ENCODE assay signal across 24 cellular contexts in genomic region chr13:49543656-49544055, GRCh38.
"Had no signal": no experiment of that assay in that cellular context is flagged by ENCODE, and none has a peak within 500 bp of the region (broad histone marks: within the 10 kb centered on the region; RNA-seq: fewer than 3 reads in every experiment).

No MANE protein-coding gene starts in this region.

- ATAC-seq: effector memory CD8-positive, alpha-beta T cell; esophagus mucosa; foreskin keratinocyte; gastrocnemius medialis; gastroesophageal sphincter; heart left ventricle; heart right ventricle had no signal

- H3K9me3 ChIP-seq: colonic mucosa, esophagus muscularis mucosa, esophagus squamous epithelium, gastrocnemius medialis, gastroesophageal sphincter, heart left ventricle, heart right ventricle had no signal

- H3K4me1 ChIP-seq: colonic mucosa, foreskin keratinocyte, gastrocnemius medialis had no signal

- H3K36me3 ChIP-seq: colonic mucosa had no signal

- H3K27me3 ChIP-seq: colonic mucosa, dorsolateral prefrontal cortex, esophagus muscularis mucosa, esophagus squamous epithelium, foreskin keratinocyte, gastrocnemius medialis, gastroesophageal sphincter, heart left ventricle, heart right ventricle had no signal

- DNase-seq: colonic mucosa; cortex of kidney; dermis blood vessel endothelial cell; dorsolateral prefrontal cortex; effector CD4-positive, alpha-beta T cell; effector CD8-positive, alpha-beta T cell; effector memory CD4-positive, alpha-beta T cell; effector memory CD8-positive, alpha-beta T cell; endodermal cell; erythroblast; esophagus squamous epithelium; foreskin fibroblast; foreskin keratinocyte; foreskin melanocyte; gastrocnemius medialis; glutamatergic neuron; head of caudate nucleus; heart left ventricle; heart right ventricle had no signal

- H3K27ac ChIP-seq: colonic mucosa, coronary artery, dorsolateral prefrontal cortex, epithelial cell of prostate, esophagus muscularis mucosa, esophagus squamous epithelium, foreskin keratinocyte, gastrocnemius medialis, gastroesophageal sphincter, heart left ventricle, heart right ventricle had no signal

- H3K4me3 ChIP-seq: colonic mucosa, coronary artery, dorsolateral prefrontal cortex, esophagus muscularis mucosa, esophagus squamous epithelium, gastrocnemius medialis, gastroesophageal sphincter, heart left ventricle, heart right ventricle had no signal
